Comparison of ENCODE assay signal across 15 cellular contexts in genomic region chr11:66659785-66660184, GRCh38. TPM values are rescaled to one million over a fixed set of nuclear protein-coding genes. Genes with fewer than 3 reads are reported as not detected.
DNase-seq lines count a peak whose midpoint lies in the region; ATAC-seq and TF ChIP-seq lines count a peak whose summit lies in the region.
"Had no signal": no experiment of that assay in that cellular context is flagged by ENCODE, and none has a peak within 500 bp of the region (broad histone marks: within the 10 kb centered on the region; RNA-seq: fewer than 3 reads in every experiment).

No MANE protein-coding gene starts in this region.

- intact Hi-C loops in OCI-LY7 (cut with micrococcal nuclease; ENCODE audit: unreplicated experiment), result no loop called here
- intact Hi-C loops in dendritic cell treated with granulocyte-macrophage colony-stimulating factor and Interleukin-4, amounts not matched to agents 40 ng/mL and 50 ng/mL, for 4 days (cut with micrococcal nuclease), result no loop called here

- no peak for TF ChIP-seq CTCF in OCI-LY7 (conservative IDR thresholded peaks at IDR 0.05; ENCODE audit: low read length)

- no TSS peak for BruUV-seq in OCI-LY7 (replicated peaks; lab: Mats Ljungman, UMichigan)

- H3K27ac Mint-ChIP-seq in dendritic cell treated with granulocyte-macrophage colony-stimulating factor and Interleukin-4, amounts not matched to agents 40 ng/mL and 50 ng/mL, for 4 days, result peak overlapping the region; percentile 25

- H3K4me3 ChIP-seq in OCI-LY7 (ENCODE audit: low read depth, low read length, poor library complexity, severe bottlenecking), result peak overlapping the region; percentile 33
- H3K4me3 ChIP-seq: heart left ventricle had no signal

- peaks cover 87% of the 10 kb centered on the region for H3K36me3 Mint-ChIP-seq in dendritic cell treated with granulocyte-macrophage colony-stimulating factor and Interleukin-4, amounts not matched to agents 40 ng/mL and 50 ng/mL, for 4 days (ENCODE audit: low read depth)

- H3K9me3 ChIP-seq in OCI-LY7 (ENCODE audit: low read length), result no peaks in the 10 kb centered on the region
- H3K9me3 ChIP-seq: BE2C, heart left ventricle had no signal

- peaks cover 83% of the 10 kb centered on the region for H3K36me3 ChIP-seq in OCI-LY7 (ENCODE audit: insufficient read depth, low read length)

- peak overlapping the region; percentile 61 for H3K4me2 ChIP-seq in OCI-LY7 (ENCODE audit: low read length)

- TF ChIP-seq POLR2A in GM18505 (IDR thresholded peaks at IDR 0.05; ENCODE audit: borderline replicate concordance, extremely low read depth, insufficient read depth, insufficient read length), result no peak

- ATAC-seq in GM18505 (IDR thresholded peaks at IDR 0.05; ENCODE audit: unreplicated experiment), result no peak
- ATAC-seq in HG03097 (IDR thresholded peaks at IDR 0.05; ENCODE audit: low FRiP score, unreplicated experiment), result no peak
- ATAC-seq: heart left ventricle, sciatic nerve, SK-N-SH treated with all-trans-retinoic acid at 6 μM for 48 hours had no signal

- POLR2A ChIA-PET in OCI-LY7 (lab: Charles Lee), result interaction anchor here (0.6 to 2.8 kb wide), 8 partner anchors 11 to 193 kb away, joined by 3 to 17 read pairs (median 6); partner anchors contain the start of genes RBM14 and RBM4

- no peaks in the 10 kb centered on the region for H3K27me3 Mint-ChIP-seq in dendritic cell treated with granulocyte-macrophage colony-stimulating factor and Interleukin-4, amounts not matched to agents 40 ng/mL and 50 ng/mL, for 4 days

- peak; percentile 27 to 37 for DNase-seq in AML-193 (lab: John Stamatoyannopoulos, UW)
- peak; percentile 45 for DNase-seq in GF-D8 (lab: John Stamatoyannopoulos, UW)
- DNase-seq in OCI-LY7 (ENCODE audit: low spot score), result peak; percentile 47
- DNase-seq in NCI-H1092 treated with DMSO at 0.1 percent for 48 hours (lab: John Stamatoyannopoulos, UW), result no peak
- DNase-seq in occipital lobe (lab: John Stamatoyannopoulos, UW), result no peak
- DNase-seq: activated CD4-positive, alpha-beta T cell treated with anti-CD3 and anti-CD28 coated beads for 4 hours; BE2C; heart left ventricle; NCI-H187 treated with DMSO at 0.1 percent for 48 hours; NCI-H774 had no signal

- CTCF ChIA-PET in OCI-LY7 (lab: Charles Lee; ENCODE audit: unreplicated experiment), result interaction anchor here (0.7 kb wide), 1 partner anchor 21 kb away, joined by 7 read pairs; no protein-coding TSS in a partner anchor

- no peak overlapping the region for H3K4me3 Mint-ChIP-seq in dendritic cell treated with granulocyte-macrophage colony-stimulating factor and Interleukin-4, amounts not matched to agents 40 ng/mL and 50 ng/mL, for 4 days

- H3K79me2 ChIP-seq in OCI-LY7 (ENCODE audit: insufficient read depth, low read depth, low read length), result peaks cover 44% of the 10 kb centered on the region

- peaks cover 23% of the 10 kb centered on the region for H3K4me1 Mint-ChIP-seq in dendritic cell treated with granulocyte-macrophage colony-stimulating factor and Interleukin-4, amounts not matched to agents 40 ng/mL and 50 ng/mL, for 4 days (ENCODE audit: low read depth)

- no peak overlapping the region for H2AFZ ChIP-seq in OCI-LY7 (ENCODE audit: low read length)

- H3K9me2 ChIP-seq in OCI-LY7 (ENCODE audit: insufficient read depth, low read length), result no peaks in the 10 kb centered on the region

- no peaks in the 10 kb centered on the region for H3K9me3 Mint-ChIP-seq in dendritic cell treated with granulocyte-macrophage colony-stimulating factor and Interleukin-4, amounts not matched to agents 40 ng/mL and 50 ng/mL, for 4 days

- H4K20me1 ChIP-seq in OCI-LY7 (ENCODE audit: insufficient read depth, low read length), result no peaks in the 10 kb centered on the region

- H3K27ac ChIP-seq in OCI-LY7 (ENCODE audit: low read depth, low read length, poor library complexity, severe bottlenecking), result peak overlapping the region; percentile 65
- H3K27ac ChIP-seq: heart left ventricle had no signal

- H3K4me1 ChIP-seq in OCI-LY7 (ENCODE audit: insufficient read depth, low read length, poor library complexity, severe bottlenecking), result peaks cover 24% of the 10 kb centered on the region
- H3K4me1 ChIP-seq: BE2C had no signal

RNA-seq across cellular contexts. Expression of gene RBM4B, which starts 17.9 kb away (rescaled TPM):
- 29.1 and 40.0 TPM in 2 replicates for total RNA-seq in OCI-LY7 (2014; rRNA removed; shearing (Covaris generic))
- total RNA-seq in OCI-LY7 (2022) (38.3 and 39.4 TPM in 2 replicates), occipital lobe (94.5 TPM)

RNA-seq across cellular contexts. Expression of gene RBM4, which starts 21.3 kb away (rescaled TPM):
- total RNA-seq in OCI-LY7 (2014; rRNA removed; shearing (Covaris generic)), result 66.0 and 93.9 TPM in 2 replicates
- total RNA-seq in OCI-LY7 (2022), result 139 and 140 TPM in 2 replicates
- 133 TPM for total RNA-seq in occipital lobe

RNA-seq across cellular contexts. Expression of gene RBM14, which starts 43.4 kb away (rescaled TPM):
- total RNA-seq in OCI-LY7 (2014; rRNA removed; shearing (Covaris generic)), result 65.8 and 94.6 TPM in 2 replicates
- total RNA-seq in OCI-LY7 (2022) (227 and 243 TPM in 2 replicates), occipital lobe (31.8 TPM)

Comparison
In these comparisons a context has a peak if more than half of its experiments do, and no peak if none do; other contexts are left out.
1. DNase-seq: peak in AML-193 (2 of 2), GF-D8 (single experiment) and OCI-LY7 (single experiment); none in NCI-H1092 treated with DMSO at 0.1 percent for 48 hours (single experiment) and occipital lobe (single experiment).